28 cellular contexts compared by ENCODE assay signal in genomic region chr16:76768316-76768715, GRCh38.
"Had no signal": no experiment of that assay in that cellular context is flagged by ENCODE, and none has a peak within 500 bp of the region (broad histone marks: within the 10 kb centered on the region; RNA-seq: fewer than 3 reads in every experiment).

No MANE protein-coding gene starts in this region.

- H3K4me1 ChIP-seq: colonic mucosa, esophagus muscularis mucosa, esophagus squamous epithelium, foreskin keratinocyte, gastrocnemius medialis, gastroesophageal sphincter, heart left ventricle, heart right ventricle had no signal

- DNase-seq: colonic mucosa; cortex of kidney; dermis blood vessel endothelial cell; dorsolateral prefrontal cortex; effector CD4-positive, alpha-beta T cell; effector CD8-positive, alpha-beta T cell; effector memory CD4-positive, alpha-beta T cell; effector memory CD8-positive, alpha-beta T cell; endodermal cell; erythroblast; esophagus squamous epithelium; foreskin fibroblast; foreskin keratinocyte; foreskin melanocyte; gastrocnemius medialis; glutamatergic neuron; head of caudate nucleus; heart right ventricle had no signal

- ATAC-seq: effector memory CD8-positive, alpha-beta T cell; esophagus mucosa; foreskin keratinocyte; gastrocnemius medialis; gastroesophageal sphincter; heart left ventricle; heart right ventricle had no signal

- H3K4me3 ChIP-seq: colonic mucosa, coronary artery, dorsolateral prefrontal cortex, esophagus muscularis mucosa, esophagus squamous epithelium, gastrocnemius medialis, gastroesophageal sphincter, heart left ventricle, heart right ventricle had no signal

- H3K9me3 ChIP-seq: colonic mucosa, gastrocnemius medialis had no signal

- FAIRE-seq: colon, endometrium, endothelial cell of umbilical vein, frontal cortex had no signal

- H3K27me3 ChIP-seq: colonic mucosa, dorsolateral prefrontal cortex, esophagus muscularis mucosa, esophagus squamous epithelium, foreskin keratinocyte, gastrocnemius medialis, gastroesophageal sphincter, heart left ventricle, heart right ventricle had no signal

- H3K27ac ChIP-seq: colonic mucosa, coronary artery, dorsolateral prefrontal cortex, epithelial cell of prostate, esophagus muscularis mucosa, esophagus squamous epithelium, foreskin keratinocyte, gastrocnemius medialis, gastroesophageal sphincter, heart left ventricle, heart right ventricle had no signal

- H3K36me3 ChIP-seq: colonic mucosa, esophagus muscularis mucosa, esophagus squamous epithelium, gastrocnemius medialis, gastroesophageal sphincter, heart left ventricle, heart right ventricle had no signal
